In genomic region chr10:43128958-43129706, GRCh38 we compare ENCODE assay signal across 8 cellular contexts. TPM values are rescaled to one million over a fixed set of nuclear protein-coding genes. Genes with fewer than 3 reads are reported as not detected.
A peak's percentile ranks its signal among the peaks of the same experiment; 100 is the strongest.
DNase-seq lines count a peak whose midpoint lies in the region; ATAC-seq, FAIRE-seq and TF ChIP-seq lines count a peak whose summit lies in the region.

No MANE protein-coding gene starts in this region.

- TF ChIP-seq CTCF in fibroblast of villous mesenchyme (IDR thresholded peaks at IDR 0.05; ENCODE audit: insufficient read depth, low read depth, low read length), result no peak

- peak overlapping the region; percentile 40 for H3K4me3 Mint-ChIP-seq in T-helper 1 cell treated with Interleukin-12 subunit alpha and Interleukin-12 subunit beta and Interleukin-4 antibody, amounts not matched to agents 30 μg/mL and 1 μg/mL, for 36 hours

- peak overlapping the region; percentile 82 to 99 (median 97) for H3K4me2 ChIP-seq in BLaER1 treated with 17β-estradiol and CSF1 and Interleukin-3, amounts not matched to agents 10 nM and 100 nM

- peak overlapping the region in 2 of 10 experiments; percentile 12 to 45; a peak in 3 of 20 replicates for H3K4me3 ChIP-seq in BLaER1 treated with 17β-estradiol and CSF1 and Interleukin-3, amounts not matched to agents 10 nM and 100 nM
- no peak overlapping the region for H3K4me3 ChIP-seq in fibroblast of villous mesenchyme (ENCODE audit: low read depth, low read length)

- no peaks in the 10 kb centered on the region for H4K20me1 ChIP-seq in BLaER1 treated with 17β-estradiol and CSF1 and Interleukin-3, amounts not matched to agents 10 nM and 100 nM

- no peak for DNase-seq in GM19239 (ENCODE audit: insufficient read length, low spot score)
- peak; percentile 97 for DNase-seq in fibroblast of villous mesenchyme (ENCODE audit: low read depth)
- DNase-seq in NCI-H2227 treated with DMSO at 0.1 percent for 48 hours (lab: John Stamatoyannopoulos, UW), result no peak
- no peak for DNase-seq in stimulated activated CD4-positive, alpha-beta T cell treated with anti-CD3 and anti-CD28 coated beads, Interleukin-15, amount 100 ng/mL, for 24 hours

- no peaks in the 10 kb centered on the region for H3K9me3 Mint-ChIP-seq in T-helper 1 cell treated with Interleukin-12 subunit alpha and Interleukin-12 subunit beta and Interleukin-4 antibody, amounts not matched to agents 30 μg/mL and 1 μg/mL, for 36 hours

- peak; percentile 59 for FAIRE-seq in GM19239 (lab: Jason Lieb, UNC)

- no peaks in the 10 kb centered on the region for H3K9me3 ChIP-seq in BLaER1 treated with 17β-estradiol and CSF1 and Interleukin-3, amounts not matched to agents 10 nM and 100 nM (replicated peaks in 1 of 11)

- peak overlapping the region; percentile 59 to 90 (median 79) for H3K27ac ChIP-seq in BLaER1 treated with 17β-estradiol and CSF1 and Interleukin-3, amounts not matched to agents 10 nM and 100 nM
- peak overlapping the region; percentile 19 for H3K27ac ChIP-seq in temporal lobe (ENCODE audit: low read depth, low read length)

- H3K27me3 Mint-ChIP-seq in T-helper 1 cell treated with Interleukin-12 subunit alpha and Interleukin-12 subunit beta and Interleukin-4 antibody, amounts not matched to agents 30 μg/mL and 1 μg/mL, for 36 hours (ENCODE audit: low read depth), result no peaks in the 10 kb centered on the region

- peak; percentile 59 for ATAC-seq in HG03175 (IDR thresholded peaks at IDR 0.05; ENCODE audit: unreplicated experiment)

- H3K4me1 ChIP-seq in BLaER1 treated with 17β-estradiol and CSF1 and Interleukin-3, amounts not matched to agents 10 nM and 100 nM, result peaks cover 70 to 99% (median 93%) of the 10 kb centered on the region in 10 experiments

- peak overlapping the region; percentile 29 to 76 (median 62); a peak in 17 of 22 replicates for H3K9ac ChIP-seq in BLaER1 treated with 17β-estradiol and CSF1 and Interleukin-3, amounts not matched to agents 10 nM and 100 nM

- H3K27ac Mint-ChIP-seq in T-helper 1 cell treated with Interleukin-12 subunit alpha and Interleukin-12 subunit beta and Interleukin-4 antibody, amounts not matched to agents 30 μg/mL and 1 μg/mL, for 36 hours, result peak overlapping the region; percentile 92

- no peaks in the 10 kb centered on the region for H3K27me3 ChIP-seq in BLaER1 treated with 17β-estradiol and CSF1 and Interleukin-3, amounts not matched to agents 10 nM and 100 nM

- H3K36me3 ChIP-seq in BLaER1 treated with 17β-estradiol and CSF1 and Interleukin-3, amounts not matched to agents 10 nM and 100 nM, result no peaks in the 10 kb centered on the region

- H3K4me1 Mint-ChIP-seq in T-helper 1 cell treated with Interleukin-12 subunit alpha and Interleukin-12 subunit beta and Interleukin-4 antibody, amounts not matched to agents 30 μg/mL and 1 μg/mL, for 36 hours (ENCODE audit: low read depth), result peaks cover 70% of the 10 kb centered on the region

- H3K36me3 Mint-ChIP-seq in T-helper 1 cell treated with Interleukin-12 subunit alpha and Interleukin-12 subunit beta and Interleukin-4 antibody, amounts not matched to agents 30 μg/mL and 1 μg/mL, for 36 hours (ENCODE audit: low read depth), result no peaks in the 10 kb centered on the region

RNA-seq across cellular contexts. Expression of gene CSGALNACT2, which starts 9.1 kb away (rescaled TPM):
- 13.2 and 17.3 TPM in 2 replicates for total RNA-seq in fibroblast of villous mesenchyme
- total RNA-seq in temporal lobe, result 53.8 TPM

RNA-seq across cellular contexts. Expression of gene RET, which starts 52.3 kb away (rescaled TPM):
- total RNA-seq in fibroblast of villous mesenchyme (0.43 and 1.3 TPM in 2 replicates), temporal lobe (2.2 TPM)
